ENCODE assay signal across 8 cellular contexts in the genomic region with DNA sequence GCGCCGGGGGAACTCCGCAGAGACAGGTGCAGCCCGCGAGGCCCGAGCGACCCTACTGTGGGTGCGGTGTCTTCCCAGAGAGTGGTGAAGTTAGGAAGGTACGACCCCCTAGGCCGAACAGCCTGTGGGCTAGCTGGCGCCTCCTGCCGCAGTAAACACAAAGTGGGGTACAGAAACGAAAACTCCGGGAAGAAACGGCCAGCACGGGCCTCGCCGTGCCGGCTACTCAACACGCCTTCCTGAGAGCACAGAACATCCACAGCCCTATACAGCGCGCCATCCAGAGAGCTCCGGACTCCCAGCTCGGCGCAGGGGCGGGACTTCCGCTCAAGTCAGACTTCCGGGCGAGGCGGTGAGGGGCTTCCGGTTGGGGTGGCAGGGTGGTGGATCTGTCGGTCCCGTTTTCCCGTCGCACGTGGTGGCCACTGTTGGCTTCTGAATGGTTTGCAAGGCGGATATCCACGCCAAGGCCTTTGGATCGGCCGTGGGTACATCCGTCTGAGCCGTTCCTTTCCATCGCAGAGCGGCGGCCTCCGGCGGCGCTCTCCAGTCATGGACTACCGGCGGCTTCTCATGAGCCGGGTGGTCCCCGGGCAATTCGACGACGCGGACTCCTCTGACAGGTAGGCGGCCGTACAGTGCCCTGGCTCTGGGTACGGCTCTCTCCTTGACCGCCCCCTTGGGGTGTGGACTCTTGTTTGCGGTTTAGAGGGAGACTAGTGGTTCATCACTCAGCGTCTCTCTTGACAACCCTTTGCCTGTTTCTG. TPM values are rescaled to one million over a fixed set of nuclear protein-coding genes. Genes with fewer than 3 reads are reported as not detected.
DNase-seq lines count a peak whose midpoint lies in the region; ATAC-seq and TF ChIP-seq lines count a peak whose summit lies in the region.

TSS of gene CAGE1 (minus strand) at position 292 of the 767 bp plus-strand sequence. CDS start 2,569 bp downstream, outside the sequence.
TSS of gene RIOK1 (plus strand) at position 358 of the 767 bp plus-strand sequence. CDS start at position 553, 195 bp downstream.

- H3K27ac Mint-ChIP-seq in activated naive CD8-positive, alpha-beta T cell treated with anti-CD3 and anti-CD28 coated beads for 36 hours, result peak within 1 kb of the TSS; percentile 99

- TF ChIP-seq EP300 in ovary (IDR thresholded peaks at IDR 0.05), result no peak

- H3K4me3 Mint-ChIP-seq in activated naive CD8-positive, alpha-beta T cell treated with anti-CD3 and anti-CD28 coated beads for 36 hours, result peak within 1 kb of the TSS; percentile 92

- WGBS in ovary, 3 donors, result 0 to 1% (median 1%) methylated on average over 60 to 62 of the region's 62 CpGs
- WGBS in thyroid gland, 2 donors, result 0% methylated on average over 29 to 43 of the region's 62 CpGs

- DNase-seq in NCI-H1092 treated with DMSO at 0.1 percent for 48 hours (lab: John Stamatoyannopoulos, UW) (peak; percentile 66), Right ventricle myocardium inferior (ENCODE audit: missing footprints) (peak; percentile 98), ovary (peak; percentile 91 to 96 (median 92)), thyroid gland (peak; percentile 97)
- DNase-seq in activated naive CD8-positive, alpha-beta T cell treated with anti-CD3 and anti-CD28 coated beads for 36 hours, result peak; percentile 97

- H3K4me3 ChIP-seq in ovary (peak within 1 kb of the TSS; percentile 51), thyroid gland (replicated peaks in 1 of 3) (peak within 1 kb of the TSS; percentile 43 to 86 (median 78))

- TF ChIP-seq POLR2A in GM10847 (IDR thresholded peaks at IDR 0.05; ENCODE audit: extremely low read depth, insufficient read length) (peak; percentile 95), ovary (IDR thresholded peaks at IDR 0.05) (peak; percentile 65), thyroid gland (IDR thresholded peaks at IDR 0.05) (peak in 1 of 2 donors; percentile 90)

- H3K27ac ChIP-seq in ovary (peak within 1 kb of the TSS; percentile 18 to 73), thyroid gland (peak within 1 kb of the TSS; percentile 58 to 88 (median 85))

- H3K4me1 Mint-ChIP-seq in activated naive CD8-positive, alpha-beta T cell treated with anti-CD3 and anti-CD28 coated beads for 36 hours, result peaks cover 43% of the 10 kb centered on the region

- no peaks in the 10 kb centered on the region for H3K9me3 Mint-ChIP-seq in activated naive CD8-positive, alpha-beta T cell treated with anti-CD3 and anti-CD28 coated beads for 36 hours

- peaks cover 5% of the 10 kb centered on the region for H3K4me1 ChIP-seq in ovary (ENCODE audit: insufficient read depth)
- peaks cover 11 to 22% of the 10 kb centered on the region in 2 donors for H3K4me1 ChIP-seq in thyroid gland

- ATAC-seq in HG02623 (IDR thresholded peaks at IDR 0.05; ENCODE audit: unreplicated experiment), result peak; percentile 97
- peak; percentile 99 for ATAC-seq in SK-N-SH treated with all-trans-retinoic acid at 6 μM for 48 hours
- ATAC-seq in Right ventricle myocardium inferior, result peak; percentile 100

- no peaks in the 10 kb centered on the region for H3K27me3 Mint-ChIP-seq in activated naive CD8-positive, alpha-beta T cell treated with anti-CD3 and anti-CD28 coated beads for 36 hours

- peaks cover 33% of the 10 kb centered on the region for H3K36me3 Mint-ChIP-seq in activated naive CD8-positive, alpha-beta T cell treated with anti-CD3 and anti-CD28 coated beads for 36 hours

- H3K9me3 ChIP-seq in ovary, result no peaks in the 10 kb centered on the region
- H3K9me3 ChIP-seq in thyroid gland, result no peaks in the 10 kb centered on the region

- intact Hi-C loops in Right ventricle myocardium inferior (cut with DNase I) (loop anchor here (1.0 to 10.0 kb wide), 2 partner anchors 76 to 105 kb away; partner anchors contain the start of gene SSR1), ovary (cut with DNase I) (loop anchor here in 2 of 4 donors (5.0 kb wide), 2 partner anchors 77 to 198 kb away; partner anchors contain the start of gene SSR1 (in 1 of the 2)), thyroid gland (cut with DNase I) (loop anchor here (2.0 to 5.0 kb wide), 2 partner anchors 77 to 112 kb away; partner anchors contain the start of gene SSR1)

- TF ChIP-seq CTCF in ovary (IDR thresholded peaks at IDR 0.05) (no peak), thyroid gland (IDR thresholded peaks at IDR 0.05) (peak in 2 of 6 experiments; percentile 4 to 15)

- H3K36me3 ChIP-seq in ovary (no peaks in the 10 kb centered on the region), thyroid gland (peaks cover 4 to 8% of the 10 kb centered on the region in 2 donors)

- no peaks in the 10 kb centered on the region for H3K27me3 ChIP-seq in ovary
- H3K27me3 ChIP-seq in thyroid gland, result no peaks in the 10 kb centered on the region

TF ChIP-seq in SK-N-SH treated with all-trans-retinoic acid at 6 μM for 48 hours, 23 proteins besides CTCF, POLR2A, EP300 and RAD21:
- TF ChIP-seq TOX (CRISPR knock-in tag; IDR thresholded peaks at IDR 0.05; ENCODE audit: borderline replicate concordance), result no peak
- TF ChIP-seq, protein P1, sequence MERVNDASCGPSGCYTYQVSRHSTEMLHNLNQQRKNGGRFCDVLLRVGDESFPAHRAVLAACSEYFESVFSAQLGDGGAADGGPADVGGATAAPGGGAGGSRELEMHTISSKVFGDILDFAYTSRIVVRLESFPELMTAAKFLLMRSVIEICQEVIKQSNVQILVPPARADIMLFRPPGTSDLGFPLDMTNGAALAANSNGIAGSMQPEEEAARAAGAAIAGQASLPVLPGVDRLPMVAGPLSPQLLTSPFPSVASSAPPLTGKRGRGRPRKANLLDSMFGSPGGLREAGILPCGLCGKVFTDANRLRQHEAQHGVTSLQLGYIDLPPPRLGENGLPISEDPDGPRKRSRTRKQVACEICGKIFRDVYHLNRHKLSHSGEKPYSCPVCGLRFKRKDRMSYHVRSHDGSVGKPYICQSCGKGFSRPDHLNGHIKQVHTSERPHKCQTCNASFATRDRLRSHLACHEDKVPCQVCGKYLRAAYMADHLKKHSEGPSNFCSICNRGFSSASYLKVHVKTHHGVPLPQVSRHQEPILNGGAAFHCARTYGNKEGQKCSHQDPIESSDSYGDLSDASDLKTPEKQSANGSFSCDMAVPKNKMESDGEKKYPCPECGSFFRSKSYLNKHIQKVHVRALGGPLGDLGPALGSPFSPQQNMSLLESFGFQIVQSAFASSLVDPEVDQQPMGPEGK (CRISPR knock-in tag; IDR thresholded peaks at IDR 0.05; ENCODE audit: borderline replicate concordance), result no peak
- no peak for TF ChIP-seq ZFP30 (CRISPR knock-in tag; IDR thresholded peaks at IDR 0.05)
- TF ChIP-seq CSDC2 (CRISPR knock-in tag; IDR thresholded peaks at IDR 0.05), result no peak
- peak; percentile 96 for TF ChIP-seq SNAI2 (CRISPR knock-in tag; IDR thresholded peaks at IDR 0.05)
- 0 out of 2 replicates have a peak, but pooled peaks have one; percentile 26 for TF ChIP-seq TSHZ2 (CRISPR knock-in tag; IDR thresholded peaks at IDR 0.05)
- TF ChIP-seq GLIS3 (CRISPR knock-in tag; IDR thresholded peaks at IDR 0.05), result peak; percentile 46; the same call in 1 of the 2 replicates
- TF ChIP-seq ARNTL (CRISPR knock-in tag; IDR thresholded peaks at IDR 0.05; ENCODE audit: borderline replicate concordance, low read depth), result no peak
- TF ChIP-seq ZNF8 (CRISPR knock-in tag; IDR thresholded peaks at IDR 0.05), result no peak
- no peak for TF ChIP-seq ZNF70 (CRISPR knock-in tag; IDR thresholded peaks at IDR 0.05)
TF ChIP-seq in SK-N-SH treated with all-trans-retinoic acid at 6 μM for 48 hours: peak in this region for 3.

RNA-seq across cellular contexts. Expression of gene CAGE1, which starts in this region (rescaled TPM):
- under 1 TPM; 0.10 TPM for total RNA-seq in activated naive CD8-positive, alpha-beta T cell treated with anti-CD3 and anti-CD28 coated beads for 36 hours
- total RNA-seq in Right ventricle myocardium inferior (0.11 TPM), ovary (not detected), thyroid gland (under 1 TPM in 1 of 4 donors, not detected in 3; 0.20 TPM)
- polyA plus RNA-seq in ovary, result not detected

RNA-seq across cellular contexts. Expression of gene RIOK1, which starts in this region (rescaled TPM):
- total RNA-seq in activated naive CD8-positive, alpha-beta T cell treated with anti-CD3 and anti-CD28 coated beads for 36 hours, result 10 to 100 TPM; 57.9 to 64.7 TPM
- total RNA-seq in Right ventricle myocardium inferior, result 12.4 TPM
- total RNA-seq in ovary, result 10 to 100 TPM; 11.2 to 33.2 (median 18.5) TPM
- 10 to 100 TPM; 11.7 to 17.3 TPM for polyA plus RNA-seq in ovary
- 10 to 100 TPM; 11.3 to 17.5 (median 15.8) TPM for total RNA-seq in thyroid gland

Comparison
In these comparisons a context has a peak if more than half of its experiments do, and no peak if none do; other contexts are left out.
1. Peak in every context shown above with its lines: DNase-seq, ATAC-seq, H3K4me3 ChIP-seq and H3K27ac ChIP-seq.